In genomic region chr16:83344014-83344413, GRCh38 we compare ENCODE assay signal across 18 cellular contexts.
A peak's percentile ranks its signal among the peaks of the same experiment; 100 is the strongest.
DNase-seq lines count a peak whose midpoint lies in the region; ATAC-seq and TF ChIP-seq lines count a peak whose summit lies in the region.
"Had no signal": no experiment of that assay in that cellular context is flagged by ENCODE, and none has a peak within 500 bp of the region (broad histone marks: within the 10 kb centered on the region; RNA-seq: fewer than 3 reads in every experiment).

No MANE protein-coding gene starts in this region.

- no peak overlapping the region for H3K27ac ChIP-seq in IMR-90 (ENCODE audit: insufficient read depth, low read length)
- H3K27ac ChIP-seq: psoas muscle had no signal

- no peak overlapping the region for H3K23ac ChIP-seq in IMR-90 (ENCODE audit: low read depth, low read length)

- H4K20me1 ChIP-seq in IMR-90 (ENCODE audit: insufficient read depth, low read length) = no peaks in the 10 kb centered on the region

- H3K9me1 ChIP-seq in IMR-90 (ENCODE audit: insufficient read depth, low read length) = no peaks in the 10 kb centered on the region

- no peak for TF ChIP-seq POLR2A in IMR-90 (IDR thresholded peaks at IDR 0.05; ENCODE audit: low read depth, low read length)

- H4K91ac ChIP-seq in IMR-90 (ENCODE audit: insufficient read depth, low read depth, low read length) = no peak overlapping the region

- ATAC-seq in IMR-90 (ENCODE audit: low read depth) = peak; percentile 27; the same call in 1 of the 2 replicates
- no peak for ATAC-seq in GM21529 (IDR thresholded peaks at IDR 0.05; ENCODE audit: unreplicated experiment)
- ATAC-seq in GM18867 (IDR thresholded peaks at IDR 0.05; ENCODE audit: unreplicated experiment) = no peak
- ATAC-seq: activated T-cell treated with anti-CD3 and anti-CD28 coated beads, Interleukin-2, amount 50 U/mL, for 72 hours; psoas muscle had no signal

- in situ Hi-C loops in IMR-90 (cut with MboI; ENCODE audit: low sequenced_read_pairs) = no loop called here

- no peak overlapping the region for H2AK5ac ChIP-seq in IMR-90 (ENCODE audit: low read depth, low read length)

- CTCF ChIA-PET in IMR-90 (lab: Yijun Ruan, JAX) = interaction anchor here (0.6 to 1.3 kb wide), 2 partner anchors 12 to 908 kb away, joined by 3 to 4 read pairs; no protein-coding TSS in a partner anchor

- POLR2A ChIA-PET in IMR-90 (lab: Charles Lee; ENCODE audit: unreplicated experiment) = no interaction called here

- H3K14ac ChIP-seq in IMR-90 (replicated peaks; ENCODE audit: low read depth, low read length) = no peak overlapping the region

- no peak overlapping the region for H4K5ac ChIP-seq in IMR-90 (ENCODE audit: low read depth, low read length)

- TF ChIP-seq RAD21 in IMR-90 (IDR thresholded peaks at IDR 0.05; ENCODE audit: low read length) = no peak

- TF ChIP-seq CTCF in AG09309 (IDR thresholded peaks at IDR 0.05; ENCODE audit: control insufficient read depth, insufficient read depth, low read depth, low read length, missing control alignments) (no peak), IMR-90 (conservative IDR thresholded peaks at IDR 0.05; ENCODE audit: low read depth, low read length) (no peak), cardiac fibroblast (IDR thresholded peaks at IDR 0.05; ENCODE audit: low read depth, low read length) (no peak)

- no peak overlapping the region for H2AK9ac ChIP-seq in IMR-90 (replicated peaks; ENCODE audit: low read depth, low read length, poor library complexity)

- H3K79me1 ChIP-seq in IMR-90 (ENCODE audit: low read depth in 1 of 2, low read length in 2 of 2) = no peaks in the 10 kb centered on the region; a peak in 1 of 4 replicates

- H3K4me2 ChIP-seq in IMR-90 (ENCODE audit: low read depth, low read length) = no peak overlapping the region

- no peak overlapping the region for H3K56ac ChIP-seq in IMR-90 (ENCODE audit: extremely low read depth, insufficient read depth, low read length)

- no peak overlapping the region for H4K8ac ChIP-seq in IMR-90 (ENCODE audit: low read depth in 2 of 2, low read length in 2 of 2)

- H3K27me3 ChIP-seq in IMR-90 (ENCODE audit: control insufficient read depth, insufficient read depth, low read length) = no peaks in the 10 kb centered on the region

- H2BK5ac ChIP-seq in IMR-90 (ENCODE audit: low read depth, low read length, poor library complexity, severe bottlenecking) = no peak overlapping the region

- 8% methylated on average over 2 of the region's 8 CpGs; no CpG with 5 or more reads in 1 of the 2 experiments for WGBS in IMR-90 (ENCODE audit: extremely low coverage in 2 of 2, insufficient read length in 1 of 2), 2 experiments

- BruUV-seq in IMR-90 (replicated peaks; lab: Mats Ljungman, UMichigan) = no TSS peak

- intact Hi-C loops in IMR-90 (cut with micrococcal nuclease) = no loop called here

- dilution Hi-C loops in IMR-90 (cut with HindIII; ENCODE audit: low sequenced_read_pairs, unreplicated experiment) = no loop called here

- DNase-seq in AG09309 (ENCODE audit: low read depth) (peak; percentile 79), IMR-90 (peak; percentile 89), cardiac fibroblast (ENCODE audit: low read depth in 2 of 2) (peak; percentile 96 to 98), lung microvascular endothelial cell (ENCODE audit: low read depth in 2 of 2) (peak; percentile 95 to 99), NCI-H1417 (lab: John Stamatoyannopoulos, UW) (no peak), occipital lobe (lab: John Stamatoyannopoulos, UW) (no peak)
- DNase-seq: activated CD4-positive, alpha-beta T cell treated with anti-CD3 and anti-CD28 coated beads for 4 hours; activated T-cell treated with anti-CD3 and anti-CD28 coated beads, Interleukin-2, amount 50 U/mL, for 72 hours; aorta; H9; midbrain; NCI-H1048; NCI-H446; psoas muscle; stimulated activated CD4-positive, alpha-beta T cell treated with anti-CD3 and anti-CD28 coated beads, Interleukin-2, amount 100 ng/mL, for 24 hours; T-helper 1 cell had no signal

- H2BK120ac ChIP-seq in IMR-90 (ENCODE audit: low read depth, low read length) = no peak overlapping the region

- H2BK20ac ChIP-seq in IMR-90 (ENCODE audit: low read depth, low read length) = no peak overlapping the region

- no peak overlapping the region for H2BK15ac ChIP-seq in IMR-90 (ENCODE audit: low read depth, low read length)

- no peaks in the 10 kb centered on the region for H3K9me3 ChIP-seq in IMR-90 (ENCODE audit: control insufficient read depth, insufficient read depth, low read length)
- H3K9me3 ChIP-seq: psoas muscle had no signal

- 0 out of 2 replicates have a peak, but pooled peaks cover 2% of the 10 kb centered on the region for H3K4me1 ChIP-seq in IMR-90 (ENCODE audit: control insufficient read depth, insufficient read depth, low read length)
- H3K4me1 ChIP-seq: psoas muscle had no signal

- H3K9ac ChIP-seq in IMR-90 (ENCODE audit: low read depth, low read length) = no peak overlapping the region

- no peaks in the 10 kb centered on the region for H3K36me3 ChIP-seq in IMR-90 (ENCODE audit: control insufficient read depth, insufficient read depth, low read length)

- H3K18ac ChIP-seq in IMR-90 (ENCODE audit: low read depth, low read length) = no peak overlapping the region

- no peak overlapping the region for H3K4me3 ChIP-seq in AG09309 (ENCODE audit: control insufficient read depth, low read depth, low read length)
- no peak overlapping the region for H3K4me3 ChIP-seq in IMR-90 (ENCODE audit: insufficient read depth, low read depth, low read length)
- H3K4me3 ChIP-seq in cardiac fibroblast (replicated peaks in 1 of 2; ENCODE audit: low read depth in 2 of 2, low read length in 2 of 2) = no peak overlapping the region
- H3K4me3 ChIP-seq: psoas muscle had no signal

- no peak overlapping the region for H3K4ac ChIP-seq in IMR-90 (ENCODE audit: low read depth, low read length)

- H2AFZ ChIP-seq in IMR-90 (replicated peaks; ENCODE audit: low read length, poor library complexity) = no peak overlapping the region

TF ChIP-seq in IMR-90, 13 proteins besides CTCF, POLR2A, EP300 and RAD21:
- TF ChIP-seq FOS (IDR thresholded peaks at IDR 0.05; ENCODE audit: low read depth, low read length) (peak; percentile 75; the same call in 1 of the 2 replicates), CEBPB (IDR thresholded peaks at IDR 0.05; ENCODE audit: low read depth, low read length) (peak; percentile 94), ELK1 (IDR thresholded peaks at IDR 0.05; ENCODE audit: borderline replicate concordance, low read depth, low read length) (no peak)

Comparison
In these comparisons a context has a peak if more than half of its experiments do, and no peak if none do; other contexts are left out.
1. DNase-seq: peak in AG09309 (single experiment), IMR-90 (single experiment), cardiac fibroblast (2 of 2) and lung microvascular endothelial cell (2 of 2); none in NCI-H1417 (0 of 3) and occipital lobe (single experiment).